26 cellular contexts compared by ENCODE assay signal in genomic region chr4:178081931-178082330, GRCh38.
"Had no signal": no experiment of that assay in that cellular context is flagged by ENCODE, and none has a peak within 500 bp of the region (broad histone marks: within the 10 kb centered on the region; RNA-seq: fewer than 3 reads in every experiment).

No MANE protein-coding gene starts in this region.

- H3K36me3 ChIP-seq: neural progenitor cell, ovary, right lobe of liver, sigmoid colon, stomach, thoracic aorta, thyroid gland, tibial nerve, upper lobe of left lung, vagina had no signal

- ATAC-seq: natural killer cell; psoas muscle; right cardiac atrium; right lobe of liver; stimulated activated effector memory CD8-positive, alpha-beta T cell treated with anti-CD3 and anti-CD28 coated beads, Interleukin-12 subunit alpha, Interleukin-12 subunit beta, amount 100 ng/mL, for 72 hours; stimulated activated naive B cell treated with anti-CD40 and anti-IgM and Interleukin-4, amounts not matched to agents 10 μg/mL and 1 μg/mL and 100 μg/mL, for 72 hours had no signal

- FAIRE-seq: small intestine, urothelium cell line had no signal

- H3K4me1 ChIP-seq: neural progenitor cell, parathyroid adenoma, psoas muscle, right lobe of liver, sigmoid colon, stomach, thyroid gland, tibial nerve, upper lobe of left lung, vagina had no signal

- H3K79me2 ChIP-seq: parathyroid adenoma had no signal

- H3K9ac ChIP-seq: neural progenitor cell, parathyroid adenoma had no signal

- DNase-seq: natural killer cell; occipital lobe; ovary; posterior cingulate gyrus; psoas muscle; right cardiac atrium; right lobe of liver; sigmoid colon; small intestine; stimulated activated CD4-positive, alpha-beta T cell treated with anti-CD3 and anti-CD28 coated beads, Interleukin-15, amount 100 ng/mL, for 24 hours; stimulated activated CD4-positive, alpha-beta T cell treated with anti-CD3 and anti-CD28 coated beads, Interleukin-2, amount 100 ng/mL, for 24 hours; stimulated activated CD4-positive, alpha-beta T cell treated with anti-CD3 and anti-CD28 coated beads, Interleukin-2, amount 100 ng/mL, for 48 hours; stimulated activated CD4-positive, alpha-beta T cell treated with anti-CD3 and anti-CD28 coated beads, Interleukin-4, amount 100 ng/mL, for 24 hours; stimulated activated naive B cell treated with anti-CD40 and anti-IgM and Interleukin-4, amounts not matched to agents 10 μg/mL and 1 μg/mL and 100 μg/mL, for 72 hours; stimulated activated naive CD4-positive, alpha-beta T cell treated with Interleukin-2 at 50 U/mL for 16 hours; stomach; thyroid gland; trophoblast cell; upper lobe of left lung had no signal

- H3K4me2 ChIP-seq: neural progenitor cell had no signal

- H3K27ac ChIP-seq: neural progenitor cell, ovary, parathyroid adenoma, psoas muscle, right lobe of liver, sigmoid colon, stomach, thoracic aorta, thyroid gland, tibial nerve, upper lobe of left lung, vagina had no signal

- H3K4me3 ChIP-seq: neural progenitor cell, ovary, psoas muscle, right lobe of liver, sigmoid colon, stomach, thoracic aorta, thyroid gland, tibial nerve, upper lobe of left lung, vagina had no signal

- H3K27me3 ChIP-seq: neural progenitor cell, ovary, right lobe of liver, sigmoid colon, stomach, thyroid gland, tibial nerve, upper lobe of left lung, vagina had no signal

- H3K9me3 ChIP-seq: ovary, psoas muscle, right lobe of liver, sigmoid colon, stomach, thoracic aorta, thyroid gland, tibial nerve, upper lobe of left lung, vagina had no signal
